14 cellular contexts compared by ENCODE assay signal in the genomic region with DNA sequence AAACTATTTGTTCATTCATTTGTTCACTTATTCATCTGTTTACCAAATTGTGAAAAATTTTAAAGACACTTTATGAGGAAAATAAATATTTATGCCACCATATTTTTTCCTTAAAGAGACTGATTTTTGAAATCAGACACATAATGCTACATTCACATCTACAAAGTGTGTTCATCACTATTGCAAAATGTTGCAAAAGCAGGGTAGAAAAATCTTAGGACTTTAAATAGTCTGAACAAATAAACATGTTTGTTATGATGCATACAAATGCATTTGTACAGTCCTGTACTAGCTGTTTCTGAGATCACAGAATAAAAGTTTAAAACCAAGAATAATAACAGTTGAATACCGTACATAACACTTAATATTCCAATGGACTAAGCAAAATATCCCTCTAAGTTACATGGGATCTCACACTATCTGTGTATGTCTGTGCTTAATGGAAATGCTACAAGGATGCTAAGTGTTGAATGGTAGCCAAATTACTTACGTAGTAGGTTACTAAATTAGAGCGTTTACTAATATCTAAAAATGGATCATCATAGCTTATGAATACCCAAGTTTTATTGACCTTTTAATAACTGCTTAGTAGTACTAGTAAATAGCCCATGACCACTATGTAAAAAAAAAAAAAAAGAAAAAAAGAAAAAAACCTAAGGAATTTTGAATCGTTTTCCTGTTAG.
"Had no signal": no experiment of that assay in that cellular context is flagged by ENCODE, and none has a peak within 500 bp of the region (broad histone marks: within the 10 kb centered on the region; RNA-seq: fewer than 3 reads in every experiment).

No MANE protein-coding gene starts in this region.

- ATAC-seq: naive thymus-derived CD8-positive, alpha-beta T cell; sciatic nerve had no signal

- H3K27ac ChIP-seq: brain microvascular endothelial cell, thyroid gland, vagina had no signal

- H3K27ac Mint-ChIP-seq: activated B cell treated with CpG ODN at 0.5 μM for 24 hours; activated CD4-positive, alpha-beta T cell treated with anti-CD3 and anti-CD28 coated beads, Interleukin-2, amount 10 ng/mL, durations not matched to agents 24 days and 14 days; activated naive CD4-positive, alpha-beta T cell treated with anti-CD3 and anti-CD28 coated beads, Interleukin-2, amount 50 U/mL, for 24 hours; dendritic cell treated with granulocyte-macrophage colony-stimulating factor and Interleukin-4, amounts not matched to agents 40 ng/mL and 50 ng/mL, for 4 days had no signal

- H3K27me3 ChIP-seq: brain microvascular endothelial cell, thyroid gland, vagina had no signal

- H3K4me3 ChIP-seq: thyroid gland, vagina had no signal

- H3K27me3 Mint-ChIP-seq: activated B cell treated with CpG ODN at 0.5 μM for 24 hours; activated CD4-positive, alpha-beta T cell treated with anti-CD3 and anti-CD28 coated beads, Interleukin-2, amount 10 ng/mL, durations not matched to agents 24 days and 14 days; activated naive CD4-positive, alpha-beta T cell treated with anti-CD3 and anti-CD28 coated beads, Interleukin-2, amount 50 U/mL, for 24 hours; dendritic cell treated with granulocyte-macrophage colony-stimulating factor and Interleukin-4, amounts not matched to agents 40 ng/mL and 50 ng/mL, for 4 days; naive thymus-derived CD8-positive, alpha-beta T cell had no signal

- H3K9me3 ChIP-seq: thyroid gland, vagina had no signal

- H3K4me3 Mint-ChIP-seq: activated B cell treated with CpG ODN at 0.5 μM for 24 hours; activated CD4-positive, alpha-beta T cell treated with anti-CD3 and anti-CD28 coated beads, Interleukin-2, amount 10 ng/mL, durations not matched to agents 24 days and 14 days; activated naive CD4-positive, alpha-beta T cell treated with anti-CD3 and anti-CD28 coated beads, Interleukin-2, amount 50 U/mL, for 24 hours; dendritic cell treated with granulocyte-macrophage colony-stimulating factor and Interleukin-4, amounts not matched to agents 40 ng/mL and 50 ng/mL, for 4 days; naive thymus-derived CD8-positive, alpha-beta T cell had no signal

- DNase-seq: activated B cell treated with CpG ODN at 0.5 μM for 24 hours; activated CD4-positive, alpha-beta T cell treated with anti-CD3 and anti-CD28 coated beads, Interleukin-2, amount 10 ng/mL, durations not matched to agents 24 days and 14 days; brain microvascular endothelial cell; cerebellar nuclear complex; mammary epithelial cell; naive thymus-derived CD8-positive, alpha-beta T cell; occipital lobe; stimulated activated CD4-positive, alpha-beta T cell treated with anti-CD3 and anti-CD28 coated beads, Interleukin-15, amount 100 ng/mL, for 24 hours; stimulated activated CD4-positive, alpha-beta T cell treated with anti-CD3 and anti-CD28 coated beads, Interleukin-4, amount 100 ng/mL, for 24 hours; thyroid gland had no signal

- H3K9me3 Mint-ChIP-seq: activated B cell treated with CpG ODN at 0.5 μM for 24 hours; activated CD4-positive, alpha-beta T cell treated with anti-CD3 and anti-CD28 coated beads, Interleukin-2, amount 10 ng/mL, durations not matched to agents 24 days and 14 days; activated naive CD4-positive, alpha-beta T cell treated with anti-CD3 and anti-CD28 coated beads, Interleukin-2, amount 50 U/mL, for 24 hours; dendritic cell treated with granulocyte-macrophage colony-stimulating factor and Interleukin-4, amounts not matched to agents 40 ng/mL and 50 ng/mL, for 4 days had no signal
